In genomic region chr17:29873476-29873875, GRCh38 we compare ENCODE assay signal across 9 cellular contexts.
"Had no signal": no experiment of that assay in that cellular context is flagged by ENCODE, and none has a peak within 500 bp of the region (broad histone marks: within the 10 kb centered on the region; RNA-seq: fewer than 3 reads in every experiment).

No MANE protein-coding gene starts in this region.

- H3K9me3 Mint-ChIP-seq: HFFc6, IgD-negative memory B cell had no signal

- H3K27me3 Mint-ChIP-seq: IgD-negative memory B cell had no signal

- H3K27ac Mint-ChIP-seq: HFFc6, IgD-negative memory B cell had no signal

- H3K36me3 ChIP-seq: HAP-1 had no signal

- H3K4me3 Mint-ChIP-seq: HFFc6 had no signal

- H3K4me3 ChIP-seq: GM23248, HAP-1 had no signal

- DNase-seq: GM23248, GOT3, H7, HFFc6 had no signal

- H3K9me3 ChIP-seq: HAP-1 had no signal

- ATAC-seq: HCT116, HepG2 had no signal

- H3K27ac ChIP-seq: GM23248, HL-60 had no signal

- H3K9ac ChIP-seq: GM23248 had no signal
